12 cellular contexts compared by ENCODE assay signal in the genomic region with DNA sequence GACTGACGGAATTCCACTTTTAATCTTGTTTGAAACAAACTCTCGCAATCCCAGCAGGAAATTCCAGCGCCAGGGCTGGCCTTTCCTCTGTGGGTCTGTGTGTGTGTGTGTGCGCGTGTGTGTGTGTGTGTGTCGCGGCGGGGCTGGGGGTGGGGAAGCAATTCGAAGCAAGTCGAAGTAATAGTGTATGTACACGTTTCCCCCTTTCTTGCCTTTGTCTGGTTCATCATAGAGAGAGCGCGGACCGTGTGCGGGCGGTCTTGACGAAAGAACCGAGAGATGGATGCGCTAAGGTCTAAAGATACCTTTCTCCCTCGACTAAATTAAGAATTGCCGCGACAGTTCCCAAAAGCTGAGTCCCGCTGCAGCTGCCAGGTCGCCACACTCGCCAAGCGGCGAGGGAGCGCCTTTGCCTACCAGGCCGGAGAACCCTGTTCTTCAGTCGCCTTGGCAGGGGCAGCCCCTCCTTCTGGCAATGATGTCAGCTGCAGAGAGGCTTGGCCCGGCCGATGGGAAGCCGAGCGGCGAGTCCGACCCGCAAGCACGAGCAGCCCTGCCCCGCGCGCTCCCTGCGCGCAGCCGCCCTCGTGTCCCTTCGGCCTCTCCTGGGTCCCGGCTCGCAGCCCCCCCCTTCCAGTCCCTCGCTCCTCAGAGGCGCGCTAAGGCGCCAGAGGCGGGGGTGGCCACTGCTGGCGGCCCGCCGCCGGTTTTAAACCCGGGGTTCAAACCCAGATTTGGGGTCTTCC. TPM values are rescaled to one million over a fixed set of nuclear protein-coding genes. Genes with fewer than 3 reads are reported as not detected.
A peak's percentile ranks its signal among the peaks of the same experiment; 100 is the strongest.
DNase-seq lines count a peak whose midpoint lies in the region; ATAC-seq and TF ChIP-seq lines count a peak whose summit lies in the region.
"Not testable (repeated sequence)": the region's sequence is repeated elsewhere in the genome, so short reads cannot be mapped to it uniquely, and the experiment has no call there.
"Had no signal": no experiment of that assay in that cellular context is flagged by ENCODE, and none has a peak within 500 bp of the region (broad histone marks: within the 10 kb centered on the region; RNA-seq: fewer than 3 reads in every experiment).

No MANE protein-coding gene starts in this region.

- H3K79me2 ChIP-seq in hepatocyte: not testable (repeated sequence)

- not testable (repeated sequence) for H3K23ac ChIP-seq in neuronal stem cell (ENCODE audit: low read depth, low read length, poor library complexity)

- H2BK12ac ChIP-seq in neuronal stem cell (ENCODE audit: low read length): not testable (repeated sequence)

- not testable (repeated sequence) for H3K14ac ChIP-seq in neuronal stem cell (ENCODE audit: low read length)

- not testable (repeated sequence) for TF ChIP-seq EP300 in suprapubic skin (IDR thresholded peaks at IDR 0.05)

- not testable (repeated sequence) for H3K18ac ChIP-seq in neuronal stem cell (ENCODE audit: low read length)

- DNase-seq in WTC11 (ENCODE audit: low spot score) (peak; percentile 27), dorsolateral prefrontal cortex (peak in 1 of 10 donors; percentile 39), hepatocyte (ENCODE audit: low spot score) (peak; percentile 12)
- not testable (repeated sequence) for DNase-seq in lower lobe of right lung; neuronal stem cell (ENCODE audit: low spot score); suprapubic skin (ENCODE audit: low spot score in 2 of 2)

- not testable (repeated sequence) for H2BK15ac ChIP-seq in neuronal stem cell (ENCODE audit: low read length)

- not testable (repeated sequence) for H4K91ac ChIP-seq in neuronal stem cell (ENCODE audit: low read depth, low read length, poor library complexity)

- H3K4me1 Mint-ChIP-seq in WTC11: peaks cover 19% of the 10 kb centered on the region

- H3K36me3 ChIP-seq in HUES6 (ENCODE audit: control insufficient read depth, insufficient read depth, low read length); hepatocyte (replicated peaks; ENCODE audit: insufficient read depth, low read depth); lower lobe of right lung; neuronal stem cell (replicated peaks in 1 of 2; ENCODE audit: control insufficient read depth in 2 of 2, insufficient read depth in 2 of 2, low read length in 2 of 2); suprapubic skin: not testable (repeated sequence)

- H3K36me3 Mint-ChIP-seq in WTC11: not testable (repeated sequence)

- H3K27me3 ChIP-seq in HUES6 (ENCODE audit: control insufficient read depth, insufficient read depth, low read length): peaks cover 45% of the 10 kb centered on the region
- peaks cover 0 to 64% (median 18%) of the 10 kb centered on the region in 45 donors for H3K27me3 ChIP-seq in dorsolateral prefrontal cortex
- H3K27me3 ChIP-seq in hepatocyte: peaks cover 32% of the 10 kb centered on the region
- not testable (repeated sequence) for H3K27me3 ChIP-seq in lower lobe of right lung (ENCODE audit: low read depth)
- H3K27me3 ChIP-seq in neuronal stem cell (ENCODE audit: control insufficient read depth in 3 of 3, insufficient read depth in 3 of 3, low read depth in 1 of 3, low read length in 3 of 3): peaks cover 0 to 12% (median 0%) of the 10 kb centered on the region in 3 experiments
- H3K27me3 ChIP-seq in suprapubic skin: peaks cover 11% of the 10 kb centered on the region

- intact Hi-C loops in dorsolateral prefrontal cortex (cut with DNase I); lower lobe of right lung (cut with DNase I): not testable (repeated sequence)

- H2AFZ ChIP-seq in hepatocyte (peak overlapping the region; percentile 9), neuronal stem cell (ENCODE audit: low read length) (peak overlapping the region; percentile 66)

- peak overlapping the region; percentile 43 for H3K9ac ChIP-seq in HUES6 (ENCODE audit: low read length)
- not testable (repeated sequence) for H3K9ac ChIP-seq in neuronal stem cell (ENCODE audit: low read depth, low read length, poor library complexity)

- H2AK5ac ChIP-seq in neuronal stem cell (ENCODE audit: low read depth, low read length): not testable (repeated sequence)

- peaks cover 13% of the 10 kb centered on the region for H3K27me3 Mint-ChIP-seq in WTC11 (ENCODE audit: low read depth)

- not testable (repeated sequence) for H2BK5ac ChIP-seq in neuronal stem cell (ENCODE audit: low read length)

- not testable (repeated sequence) for H3K9me3 ChIP-seq in HUES6 (ENCODE audit: control insufficient read depth, insufficient read depth, low read depth, low read length); hepatocyte (ENCODE audit: low read depth); lower lobe of right lung; neuronal stem cell (replicated peaks in 1 of 2; ENCODE audit: control insufficient read depth in 2 of 2, insufficient read depth in 1 of 2, low read depth in 1 of 2, low read length in 2 of 2); suprapubic skin

- not testable (repeated sequence) for H3K79me1 ChIP-seq in neuronal stem cell (ENCODE audit: low read depth, low read length)

- not testable (repeated sequence) for H3K27ac Mint-ChIP-seq in WTC11

- H3K4me2 ChIP-seq in hepatocyte (peak overlapping the region; percentile 75), neuronal stem cell (ENCODE audit: insufficient read depth, low read length, poor library complexity, severe bottlenecking) (peak overlapping the region; percentile 45)

- ATAC-seq in WTC11: peak; percentile 59
- peak; percentile 38 to 53 for ATAC-seq in lower lobe of right lung

- peak overlapping the region; percentile 76 for H3K4me3 Mint-ChIP-seq in WTC11

- not testable (repeated sequence) for H3K27ac ChIP-seq in HUES6 (ENCODE audit: low read depth, low read length); hepatocyte; lower lobe of right lung; neuronal stem cell (replicated peaks; ENCODE audit: low read length); suprapubic skin
- peak overlapping the region in 1 of 59 donors; percentile 52 for H3K27ac ChIP-seq in dorsolateral prefrontal cortex

- 1% methylated on average over 32 of the region's 58 CpGs for WGBS in hepatocyte (ENCODE audit: low lambda C conversion rate, missing lambda C conversion rate)
- WGBS in neuronal stem cell (ENCODE audit: extremely low coverage in 2 of 2, insufficient read length in 2 of 2, insufficient replicate concordance in 1 of 2), 2 donors: no CpG with 5 or more reads among the region's 58 CpGs
- whole genome bisulfite sequencing in suprapubic skin: 0% methylated on average over 16 of the region's 58 CpGs

- CTCF ChIA-PET in WTC11 (lab: Charles Lee): not testable (repeated sequence)

- not testable (repeated sequence) for H3K9me2 ChIP-seq in hepatocyte (replicated peaks; ENCODE audit: insufficient read depth)

- POLR2A ChIA-PET in WTC11 (lab: Charles Lee): not testable (repeated sequence)

- H3K4me1 ChIP-seq in HUES6 (ENCODE audit: control insufficient read depth, insufficient read depth, low read length); hepatocyte (ENCODE audit: insufficient read depth); lower lobe of right lung; neuronal stem cell (ENCODE audit: control insufficient read depth in 2 of 2, insufficient read depth in 1 of 2, low read depth in 1 of 2, low read length in 2 of 2); suprapubic skin: not testable (repeated sequence)

- H3K4ac ChIP-seq in neuronal stem cell (ENCODE audit: low read length): not testable (repeated sequence)

- H4K8ac ChIP-seq in neuronal stem cell (ENCODE audit: low read depth, low read length): not testable (repeated sequence)

- H3K4me3 ChIP-seq in HUES6 (ENCODE audit: low read depth, low read length): peak overlapping the region; percentile 63
- peak overlapping the region in 47 of 59 donors; percentile 8 to 60 (median 41) for H3K4me3 ChIP-seq in dorsolateral prefrontal cortex
- H3K4me3 ChIP-seq in hepatocyte, lower lobe of right lung: not testable (repeated sequence)
- H3K4me3 ChIP-seq in neuronal stem cell (ENCODE audit: low read length in 2 of 2): peak overlapping the region; percentile 24 to 74
- peak overlapping the region; percentile 26 for H3K4me3 ChIP-seq in suprapubic skin

- not testable (repeated sequence) for H3K9me3 Mint-ChIP-seq in WTC11

- not testable (repeated sequence) for TF ChIP-seq CTCF in WTC11 (IDR thresholded peaks at IDR 0.05); dorsolateral prefrontal cortex (IDR thresholded peaks at IDR 0.05 in 54 of 56, conservative IDR thresholded peaks at IDR 0.05 in 2 of 56; ENCODE audit: low read depth in 1 of 56, partially characterized antibody in 56 of 56); hepatocyte (IDR thresholded peaks at IDR 0.05; ENCODE audit: poor library complexity); lower lobe of right lung (IDR thresholded peaks at IDR 0.05); suprapubic skin (IDR thresholded peaks at IDR 0.05)

- not testable (repeated sequence) for H4K20me1 ChIP-seq in hepatocyte (ENCODE audit: insufficient read depth, poor library complexity, severe bottlenecking)

- not testable (repeated sequence) for H2BK120ac ChIP-seq in neuronal stem cell (ENCODE audit: low read depth, low read length)

- TF ChIP-seq POLR2A in suprapubic skin (IDR thresholded peaks at IDR 0.05): not testable (repeated sequence)

RNA-seq across cellular contexts. Expression of a gene that starts 2.6 kb away (rescaled TPM):
- 21.5 to 21.7 TPM (median 21.6 TPM) in 3 replicates for total RNA-seq in WTC11 (2021)
- 10 to 100 TPM; 10.4 to 40.4 (median 20.9) TPM for total RNA-seq in dorsolateral prefrontal cortex
- 4.5 and 5.5 TPM in 2 replicates for total RNA-seq in hepatocyte
- polyA plus RNA-seq in hepatocyte: 1.5 and 2.9 TPM in 2 replicates
- total RNA-seq in lower lobe of right lung: 0.18 TPM
- polyA plus RNA-seq in neuronal stem cell (2013, experiment 1 of 2): 3.0 TPM
- polyA plus RNA-seq in neuronal stem cell (2013, experiment 2 of 2): 2.8 TPM
- 1 to 10 TPM in 3 of 4 donors, under 1 TPM in 1; 0.79 to 2.4 (median 1.6) TPM for total RNA-seq in suprapubic skin
- total RNA-seq: activated CD8-positive, alpha-beta T cell treated with anti-CD3 and anti-CD28 coated beads for 36 hours; activated T-helper 17 cell treated with anti-CD3 and anti-CD28 coated beads, Interleukin-2, amount 50 U/mL, for 72 hours; HT-29; K562 had no signal
- polyA plus RNA-seq: immature natural killer cell, K562 had no signal
